8 cellular contexts compared by ENCODE assay signal in the genomic region with DNA sequence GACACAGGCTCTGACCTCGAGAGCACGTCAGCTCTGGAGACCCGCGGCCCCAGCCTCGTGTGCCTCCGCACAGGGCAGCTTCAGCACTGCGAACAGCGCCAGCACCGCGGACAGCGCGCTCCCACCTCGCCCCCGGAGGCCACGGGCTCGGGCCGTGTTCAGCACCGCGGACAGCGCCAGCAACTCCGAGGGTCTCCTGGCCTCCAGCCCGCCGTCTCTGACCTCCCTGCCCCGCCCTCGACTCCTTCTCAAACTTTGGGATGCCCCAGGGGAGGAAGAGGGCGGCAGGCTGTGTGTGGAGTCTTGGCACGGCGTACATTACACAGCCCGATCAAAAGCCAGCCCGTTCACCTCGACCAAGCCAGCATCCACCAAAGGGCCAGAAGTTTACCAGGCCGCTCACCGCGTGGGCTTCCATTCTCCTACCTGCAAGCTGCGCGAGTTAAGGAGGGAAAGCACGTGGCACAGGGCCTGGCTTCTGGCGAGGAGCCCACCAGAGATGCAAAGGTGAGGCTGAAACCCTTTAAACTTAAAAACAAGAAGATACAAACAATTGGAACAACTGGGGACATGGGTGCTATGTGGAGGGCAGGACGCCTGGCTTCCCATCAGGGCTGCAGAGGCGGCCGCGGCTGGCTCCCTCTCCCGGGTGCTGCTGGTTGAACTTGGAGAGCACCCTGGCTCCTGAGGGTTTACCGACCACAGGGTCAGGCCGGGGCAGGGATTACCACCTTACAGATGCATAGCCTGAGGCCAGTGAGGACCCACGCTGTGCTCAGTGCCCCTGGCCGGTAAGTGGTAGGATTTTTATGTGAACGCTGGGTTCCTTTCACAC. TPM values are rescaled to one million over a fixed set of nuclear protein-coding genes. Genes with fewer than 3 reads are reported as not detected.
A peak's percentile ranks its signal among the peaks of the same experiment; 100 is the strongest.
DNase-seq lines count a peak whose midpoint lies in the region; ATAC-seq, FAIRE-seq and TF ChIP-seq lines count a peak whose summit lies in the region.

No MANE protein-coding gene starts in this region.

- no peak overlapping the region for H3K4me3 ChIP-seq in AG10803 (ENCODE audit: low read length)
- no peak overlapping the region for H3K4me3 ChIP-seq in Jurkat, Clone E6-1 (ENCODE audit: low read length)

- no peak for FAIRE-seq in H54 (lab: Jason Lieb, UNC)

- no peaks in the 10 kb centered on the region for H3K9me3 Mint-ChIP-seq in activated T-cell treated with anti-CD3 and anti-CD28 coated beads, Interleukin-2, amount 50 U/mL, for 4 hours

- TF ChIP-seq POLR2A in H54 (IDR thresholded peaks at IDR 0.05; ENCODE audit: low read depth, low read length) = no peak

- intact Hi-C loops in left cardiac atrium (cut with DNase I) = no loop called here

- DNase-seq in AG10803 (ENCODE audit: low read depth) (peak; percentile 7), left cardiac atrium (peak; percentile 72), dedifferentiated amniotic fluid mesenchymal stem cell (ENCODE audit: extremely low spot score) (no peak), H54 (ENCODE audit: insufficient read length, low spot score) (no peak), NOMO-1 treated with dmso at 0.1 percent for 144 hours (lab: John Stamatoyannopoulos, UW; ENCODE audit: unreplicated experiment) (no peak)
- DNase-seq in Jurkat, Clone E6-1 (ENCODE audit: low read depth, low spot score) = peak; percentile 40
- peak; percentile 11 for DNase-seq in activated T-cell treated with anti-CD3 and anti-CD28 coated beads, Interleukin-2, amount 50 U/mL, for 4 hours
- peak in 3 of 4 experiments; percentile 23 to 35 (median 31) for DNase-seq in stimulated activated CD4-positive, alpha-beta T cell treated with anti-CD3 and anti-CD28 coated beads, Interleukin-1b, Interleukin-23, amount 100 ng/mL, for 24 hours (ENCODE audit: low read depth in 4 of 4, low spot score in 1 of 4)

- ATAC-seq in activated T-cell treated with anti-CD3 and anti-CD28 coated beads, Interleukin-2, amount 50 U/mL, for 4 hours = peak; percentile 47 to 59
- ATAC-seq in left cardiac atrium = peak; percentile 80 to 87

- no peaks in the 10 kb centered on the region for H3K36me3 Mint-ChIP-seq in activated T-cell treated with anti-CD3 and anti-CD28 coated beads, Interleukin-2, amount 50 U/mL, for 4 hours (ENCODE audit: insufficient read depth)

- H3K4me1 Mint-ChIP-seq in activated T-cell treated with anti-CD3 and anti-CD28 coated beads, Interleukin-2, amount 50 U/mL, for 4 hours (ENCODE audit: low read depth) = peaks cover 8% of the 10 kb centered on the region

- no peak overlapping the region for H3K4me3 Mint-ChIP-seq in activated T-cell treated with anti-CD3 and anti-CD28 coated beads, Interleukin-2, amount 50 U/mL, for 4 hours

- peaks cover 68% of the 10 kb centered on the region for H3K27me3 Mint-ChIP-seq in activated T-cell treated with anti-CD3 and anti-CD28 coated beads, Interleukin-2, amount 50 U/mL, for 4 hours (ENCODE audit: low read depth)

- no peak for TF ChIP-seq CTCF in AG10803 (conservative IDR thresholded peaks at IDR 0.05; ENCODE audit: low read length)

RNA-seq across cellular contexts. Expression of gene NKX1-1, which starts 4.5 kb away (rescaled TPM):
- not detected for polyA plus RNA-seq in Jurkat, Clone E6-1 (2012; ENCODE audit: insufficient read depth, insufficient read length)
- total RNA-seq in activated T-cell treated with anti-CD3 and anti-CD28 coated beads, Interleukin-2, amount 50 U/mL, for 4 hours = not detected
- total RNA-seq in left cardiac atrium = not detected

Comparison
In these comparisons a context has a peak if more than half of its experiments do, and no peak if none do; other contexts are left out.
1. DNase-seq: peak in AG10803 (single experiment), Jurkat, Clone E6-1 (single experiment), activated T-cell treated with anti-CD3 and anti-CD28 coated beads, Interleukin-2, amount 50 U/mL, for 4 hours (single experiment), left cardiac atrium (single experiment) and stimulated activated CD4-positive, alpha-beta T cell treated with anti-CD3 and anti-CD28 coated beads, Interleukin-1b, Interleukin-23, amount 100 ng/mL, for 24 hours (3 of 4); none in dedifferentiated amniotic fluid mesenchymal stem cell (single experiment), H54 (single experiment) and NOMO-1 treated with dmso at 0.1 percent for 144 hours (single experiment).